Comparison of ENCODE assay signal across 9 cellular contexts in genomic region chr11:109423114-109423859, GRCh38. TPM values are rescaled to one million over a fixed set of nuclear protein-coding genes. Genes with fewer than 3 reads are reported as not detected.
DNase-seq lines count a peak whose midpoint lies in the region; ATAC-seq, FAIRE-seq and TF ChIP-seq lines count a peak whose summit lies in the region.
"Had no signal": no experiment of that assay in that cellular context is flagged by ENCODE, and none has a peak within 500 bp of the region (broad histone marks: within the 10 kb centered on the region; RNA-seq: fewer than 3 reads in every experiment).

No MANE protein-coding gene starts in this region.

- H3K27me3 ChIP-seq in neural cell (ENCODE audit: insufficient read depth, low read depth, low read length) = peaks cover 25% of the 10 kb centered on the region

- no peaks in the 10 kb centered on the region for H4K20me1 ChIP-seq in neural cell (ENCODE audit: insufficient read depth)

- H3K4me2 ChIP-seq in neural cell (ENCODE audit: low read length) = peak overlapping the region; percentile 85

- no peaks in the 10 kb centered on the region for H3K79me2 ChIP-seq in neural cell (replicated peaks; ENCODE audit: insufficient read depth, low read length)

- no peak for TF ChIP-seq POLR2A in H54 (IDR thresholded peaks at IDR 0.05; ENCODE audit: low read depth, low read length)

- no peak for FAIRE-seq in H54 (lab: Jason Lieb, UNC)

- peak overlapping the region; percentile 66 for H3K9ac ChIP-seq in neural cell (ENCODE audit: low read length)

- peak overlapping the region; percentile 23 for H3K4me3 ChIP-seq in epithelial cell of proximal tubule (ENCODE audit: low read depth, low read length)
- peak overlapping the region; percentile 76 for H3K4me3 ChIP-seq in neural cell (ENCODE audit: low read length)

- TF ChIP-seq RAD21 in neural cell (conservative IDR thresholded peaks at IDR 0.05) = peak; percentile 37

- ATAC-seq in GM18868 (IDR thresholded peaks at IDR 0.05; ENCODE audit: unreplicated experiment) = no peak

- peak overlapping the region; percentile 7 for H3K27ac ChIP-seq in neural cell (ENCODE audit: low read length)

- H3K9me2 ChIP-seq in neural cell (ENCODE audit: insufficient read depth, low read length) = no peaks in the 10 kb centered on the region

- H3K36me3 ChIP-seq in neural cell (ENCODE audit: insufficient read depth, low read length) = no peaks in the 10 kb centered on the region

- TF ChIP-seq CTCF in epithelial cell of proximal tubule (conservative IDR thresholded peaks at IDR 0.05; ENCODE audit: low read depth, low read length) (no peak), neural cell (IDR thresholded peaks at IDR 0.05; ENCODE audit: poor library complexity, severe bottlenecking) (peak; percentile 28)

- no peak for TF ChIP-seq EP300 in neural cell (conservative IDR thresholded peaks at IDR 0.05; ENCODE audit: poor library complexity, severe bottlenecking)

- peak overlapping the region; percentile 6 for H2AFZ ChIP-seq in neural cell (ENCODE audit: low read depth, low read length)

- no peaks in the 10 kb centered on the region for H3K9me3 ChIP-seq in neural cell (ENCODE audit: low read length)

- DNase-seq in D341Med (ENCODE audit: low spot score) (peak; percentile 49), NCI-H146 (lab: John Stamatoyannopoulos, UW) (peak; percentile 74), epithelial cell of proximal tubule (ENCODE audit: low read depth) (no peak), H54 (ENCODE audit: insufficient read length, low spot score) (no peak), NCI-H1436 treated with DMSO at 0.1 percent for 48 hours (lab: John Stamatoyannopoulos, UW) (no peak)
- no peak for DNase-seq in stimulated activated CD4-positive, alpha-beta T cell treated with anti-CD3 and anti-CD28 coated beads, Interleukin-4, amount 100 ng/mL, for 4 hours

- H3F3A ChIP-seq in neural cell (ENCODE audit: insufficient read depth, low read length, poor library complexity, severe bottlenecking) = no peaks in the 10 kb centered on the region

TF ChIP-seq in neural cell, 6 proteins besides CTCF, POLR2A, EP300 and RAD21:
- TF ChIP-seq EZH2 (IDR thresholded peaks at IDR 0.05; ENCODE audit: borderline replicate concordance, insufficient read depth, low read length, poor library complexity, severe bottlenecking) (no peak), MXI1 (conservative IDR thresholded peaks at IDR 0.05; ENCODE audit: poor library complexity, severe bottlenecking) (no peak), SMC3 (conservative IDR thresholded peaks at IDR 0.05; ENCODE audit: poor library complexity) (peak; percentile 10)

RNA-seq across cellular contexts. Expression of gene C11orf87, which starts 1.3 kb away (rescaled TPM):
- total RNA-seq in epithelial cell of proximal tubule = not detected in 2 replicates
- 7.3 and 8.6 TPM in 2 replicates for polyA plus RNA-seq in neural cell
- polyA minus RNA-seq in neural cell = 12.9 and 14.9 TPM in 2 replicates
- total RNA-seq: activated CD8-positive, alpha-beta memory T cell treated with anti-CD3 and anti-CD28 coated beads for 36 hours had no signal

Comparison
In these comparisons a context has a peak if more than half of its experiments do, and no peak if none do; other contexts are left out.
1. DNase-seq: peak in D341Med (single experiment) and NCI-H146 (single experiment); none in epithelial cell of proximal tubule (single experiment), H54 (single experiment), stimulated activated CD4-positive, alpha-beta T cell treated with anti-CD3 and anti-CD28 coated beads, Interleukin-4, amount 100 ng/mL, for 4 hours (0 of 2) and NCI-H1436 treated with DMSO at 0.1 percent for 48 hours (single experiment).